10 cellular contexts compared by ENCODE assay signal in the genomic region with DNA sequence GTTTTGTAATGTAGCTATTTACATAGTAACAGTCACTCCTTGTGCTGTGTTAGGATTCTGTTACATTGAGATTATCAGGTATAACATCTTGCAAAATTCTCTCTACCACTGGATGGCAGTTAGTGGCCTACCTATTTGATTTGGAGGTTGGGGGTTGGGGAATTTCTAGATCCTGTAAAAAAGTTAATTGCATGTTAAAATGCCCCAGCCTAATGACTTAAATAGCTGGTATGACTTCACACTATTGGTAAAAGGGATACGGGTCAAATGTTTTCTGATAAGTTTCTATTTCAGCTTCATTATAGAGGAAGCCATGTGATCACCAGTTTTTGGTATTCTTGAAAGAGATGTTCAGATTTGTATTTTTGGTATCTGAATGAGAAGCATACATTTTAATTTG. TPM values are rescaled to one million over a fixed set of nuclear protein-coding genes. Genes with fewer than 3 reads are reported as not detected.
DNase-seq lines count a peak whose midpoint lies in the region; ATAC-seq and TF ChIP-seq lines count a peak whose summit lies in the region.
"Had no signal": no experiment of that assay in that cellular context is flagged by ENCODE, and none has a peak within 500 bp of the region (broad histone marks: within the 10 kb centered on the region; RNA-seq: fewer than 3 reads in every experiment).

No MANE protein-coding gene starts in this region.

- H3K27ac Mint-ChIP-seq in MCF 10A (ENCODE audit: low read depth, unreplicated experiment), result no peak overlapping the region
- H3K27ac Mint-ChIP-seq in chondrocyte (ENCODE audit: unreplicated experiment), result no peak overlapping the region
- H3K27ac Mint-ChIP-seq in T-cell, result no peak overlapping the region
- H3K27ac Mint-ChIP-seq: activated T-cell treated with anti-CD3 and anti-CD28 coated beads, Interleukin-2, amount 50 U/mL, for 24 hours had no signal

- H3K36me3 ChIP-seq in breast epithelium (no peaks in the 10 kb centered on the region), upper lobe of left lung (no peaks in the 10 kb centered on the region)

- no TSS peak for BruUV-seq in MCF 10A (replicated peaks; lab: Mats Ljungman, UMichigan)

- WGBS in upper lobe of left lung, 2 donors, result 68 to 76% methylated on average over 1 of the region's 1 CpG

- intact Hi-C loops in MCF 10A (cut with micrococcal nuclease), result loop anchor here (1.0 to 5.0 kb wide), 3 partner anchors 105 to 206 kb away; no protein-coding TSS in a partner anchor
- intact Hi-C loops in breast epithelium (cut with DNase I; ENCODE audit: low total_unique reads), result no loop called here

- TF ChIP-seq EP300 in upper lobe of left lung (IDR thresholded peaks at IDR 0.05), result no peak

- H3K27me3 Mint-ChIP-seq in MCF 10A (ENCODE audit: insufficient read depth, unreplicated experiment) (no peaks in the 10 kb centered on the region), chondrocyte (ENCODE audit: low read depth) (peaks cover 9% of the 10 kb centered on the region), T-cell (peaks cover 0 to 34% of the 10 kb centered on the region in 2 donors)

- CTCF ChIA-PET in MCF 10A (lab: Yijun Ruan, JAX) (interaction anchor here (0.6 to 2.9 kb wide), 17 partner anchors 9 to 893 kb away, joined by 3 to 27 read pairs (median 4); no protein-coding TSS in a partner anchor), T-cell (lab: Charles Lee) (no interaction called here)

- no peak for TF ChIP-seq POLR2A in breast epithelium (IDR thresholded peaks at IDR 0.05)
- TF ChIP-seq POLR2A in upper lobe of left lung (IDR thresholded peaks at IDR 0.05), result no peak

- H3K27me3 ChIP-seq in breast epithelium (no peaks in the 10 kb centered on the region), upper lobe of left lung (no peaks in the 10 kb centered on the region)

- H3K4me3 ChIP-seq in breast epithelium (no peak overlapping the region), upper lobe of left lung (peak overlapping the region in 2 of 4 donors; percentile 13 to 97)

- H3K9me3 ChIP-seq in breast epithelium (no peaks in the 10 kb centered on the region), upper lobe of left lung (no peaks in the 10 kb centered on the region)

- TF ChIP-seq CTCF in MCF 10A (IDR thresholded peaks at IDR 0.05; ENCODE audit: unreplicated experiment), result peak; percentile 21
- TF ChIP-seq CTCF in breast epithelium (IDR thresholded peaks at IDR 0.05), result no peak
- peak; percentile 20 for TF ChIP-seq CTCF in chondrocyte (IDR thresholded peaks at IDR 0.05)
- TF ChIP-seq CTCF in upper lobe of left lung (IDR thresholded peaks at IDR 0.05), result no peak

- H3K4me1 Mint-ChIP-seq in MCF 10A (ENCODE audit: insufficient read depth, unreplicated experiment) (peaks cover 5% of the 10 kb centered on the region), chondrocyte (ENCODE audit: low read depth) (peaks cover 18% of the 10 kb centered on the region), T-cell (peaks cover 28 to 30% (median 29%) of the 10 kb centered on the region in 3 donors)

- H3K9me3 Mint-ChIP-seq in MCF 10A (ENCODE audit: unreplicated experiment) (no peaks in the 10 kb centered on the region), chondrocyte (ENCODE audit: low read depth) (no peaks in the 10 kb centered on the region), T-cell (no peaks in the 10 kb centered on the region)
- H3K9me3 Mint-ChIP-seq: activated T-cell treated with anti-CD3 and anti-CD28 coated beads, Interleukin-2, amount 50 U/mL, for 24 hours had no signal

- POLR2A ChIA-PET in MCF 10A (lab: Yijun Ruan, JAX), result interaction anchor here (0.6 to 1.3 kb wide), 3 partner anchors 10 to 58 kb away, joined by 3 to 4 read pairs (median 3); no protein-coding TSS in a partner anchor
- POLR2A ChIA-PET in T-cell (lab: Charles Lee), result no interaction called here

- H3K4me3 Mint-ChIP-seq in MCF 10A (ENCODE audit: unreplicated experiment) (no peak overlapping the region), chondrocyte (ENCODE audit: unreplicated experiment) (no peak overlapping the region), T-cell (no peak overlapping the region)

- peaks cover 2% of the 10 kb centered on the region for H3K36me3 Mint-ChIP-seq in MCF 10A (ENCODE audit: insufficient read depth, unreplicated experiment)
- H3K36me3 Mint-ChIP-seq in chondrocyte (ENCODE audit: low read depth), result no peaks in the 10 kb centered on the region
- no peaks in the 10 kb centered on the region for H3K36me3 Mint-ChIP-seq in T-cell

- H3K27ac ChIP-seq in breast epithelium (no peak overlapping the region), upper lobe of left lung (peak overlapping the region in 3 of 4 donors; percentile 13 to 47 (median 41))

- DNase-seq in MCF 10A (ENCODE audit: unreplicated experiment) (peak; percentile 13), breast epithelium (ENCODE audit: low spot score in 2 of 2) (no peak), NCI-H526 (lab: John Stamatoyannopoulos, UW) (peak; percentile 30 to 49), chondrocyte (ENCODE audit: low spot score) (no peak), upper lobe of left lung (no peak), T-cell (no peak)
- DNase-seq: activated T-cell treated with anti-CD3 and anti-CD28 coated beads, Interleukin-2, amount 50 U/mL, for 24 hours; NCI-H82 had no signal

- peaks cover 0 to 8% of the 10 kb centered on the region in 2 donors for H3K4me1 ChIP-seq in breast epithelium
- peaks cover 16 to 32% (median 18%) of the 10 kb centered on the region in 4 donors for H3K4me1 ChIP-seq in upper lobe of left lung

- no peak for ATAC-seq in upper lobe of left lung (ENCODE audit: low FRiP score in 2 of 2)
- no peak for ATAC-seq in HG02938 (IDR thresholded peaks at IDR 0.05; ENCODE audit: unreplicated experiment)
- ATAC-seq in GM21390 (IDR thresholded peaks at IDR 0.05; ENCODE audit: unreplicated experiment), result no peak
- no peak for ATAC-seq in T-cell (replicated peaks in 1 of 4)

RNA-seq across cellular contexts. Expression of gene GRK3, which starts 2.8 kb away (rescaled TPM):
- total RNA-seq in MCF 10A (2022) (6.5 and 7.9 TPM in 2 replicates), breast epithelium (10 to 100 TPM; 14.4 to 49.1 (median 16.7) TPM), chondrocyte (2.0 to 3.6 TPM (median 2.4 TPM) in 3 replicates), upper lobe of left lung (10 to 100 TPM; 16.0 to 25.2 (median 21.6) TPM), T-cell (1 to 10 TPM; 1.4 to 7.0 (median 3.6) TPM)

Comparison
In these comparisons a context has a peak if more than half of its experiments do, and no peak if none do; other contexts are left out.
1. DNase-seq: peak in MCF 10A (single experiment) and NCI-H526 (2 of 2); none in breast epithelium (0 of 2), chondrocyte (single experiment), upper lobe of left lung (0 of 2) and T-cell (0 of 34).
2. CTCF ChIP-seq: peak in MCF 10A (single experiment) and chondrocyte (single experiment); none in breast epithelium (0 of 3) and upper lobe of left lung (0 of 6).
3. H3K27ac ChIP-seq: peak in upper lobe of left lung (3 of 4); none in breast epithelium (0 of 2).